ENCODE assay signal across 11 cellular contexts in the genomic region with DNA sequence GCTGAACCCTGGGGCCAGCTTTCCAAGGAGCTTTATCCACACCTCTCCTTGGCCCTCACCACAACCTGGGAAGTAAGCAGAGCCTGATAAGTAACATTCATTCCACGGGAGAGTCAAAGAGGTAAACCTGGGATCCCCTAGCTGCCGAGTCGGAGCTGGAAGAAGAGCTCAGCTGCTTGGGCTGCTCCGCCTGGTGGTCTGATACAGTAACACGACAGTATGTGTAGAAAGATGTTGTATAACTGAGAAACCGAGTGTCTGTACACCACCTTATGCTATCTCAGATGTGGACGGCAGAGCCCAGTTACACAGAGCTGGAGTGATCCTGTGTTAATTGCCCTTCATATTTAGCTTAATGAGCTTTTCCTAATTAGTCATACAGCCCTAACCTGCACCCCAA.
DNase-seq lines count a peak whose midpoint lies in the region; ATAC-seq and TF ChIP-seq lines count a peak whose summit lies in the region.
"Had no signal": no experiment of that assay in that cellular context is flagged by ENCODE, and none has a peak within 500 bp of the region (broad histone marks: within the 10 kb centered on the region; RNA-seq: fewer than 3 reads in every experiment).

No MANE protein-coding gene starts in this region.

- H3K4me3 ChIP-seq in BJ (ENCODE audit: low read depth, low read length) (no peak overlapping the region), thyroid gland (replicated peaks in 1 of 3) (no peak overlapping the region)
- H3K4me3 ChIP-seq: coronary artery, pancreas had no signal

- H3K56ac ChIP-seq in H9 (ENCODE audit: insufficient read length, low read depth, low read length), result no peak overlapping the region

- no peak for DNase-seq in BJ (ENCODE audit: low read depth)
- peak; percentile 53 for DNase-seq in H9
- peak; percentile 67 for DNase-seq in RKO (ENCODE audit: low spot score)
- DNase-seq in foreskin keratinocyte, result no peak
- DNase-seq in kidney tubule cell (ENCODE audit: low spot score), result no peak
- DNase-seq in stimulated activated CD4-positive, alpha-beta T cell treated with anti-CD3 and anti-CD28 coated beads, Interleukin-4, amount 100 ng/mL, for 4 hours, result no peak
- DNase-seq in thyroid gland, result no peak
- DNase-seq: pancreas, SHP77 treated with DMSO at 0.1 percent for 48 hours had no signal

- H3K4me1 ChIP-seq in H9 (ENCODE audit: insufficient read depth, low read length) (no peaks in the 10 kb centered on the region), foreskin keratinocyte (no peaks in the 10 kb centered on the region), thyroid gland (no peaks in the 10 kb centered on the region)
- H3K4me1 ChIP-seq: pancreas had no signal

- H3K27ac ChIP-seq in H9 (ENCODE audit: insufficient read length, low read depth, low read length) (no peak overlapping the region), foreskin keratinocyte (no peak overlapping the region), thyroid gland (no peak overlapping the region)
- H3K27ac ChIP-seq: coronary artery, pancreas had no signal

- H2BK5ac ChIP-seq in H9 (ENCODE audit: insufficient read length, low read length), result no peak overlapping the region

- H3K14ac ChIP-seq in H9 (ENCODE audit: insufficient read depth, low read length), result no peak overlapping the region

- TF ChIP-seq CTCF in BJ (IDR thresholded peaks at IDR 0.05; ENCODE audit: insufficient read depth, low read depth, low read length) (peak; percentile 41), H9 (conservative IDR thresholded peaks at IDR 0.05) (peak; percentile 66), foreskin keratinocyte (conservative IDR thresholded peaks at IDR 0.05) (peak; percentile 28), thyroid gland (IDR thresholded peaks at IDR 0.05) (no peak)

- no peak overlapping the region for H4K8ac ChIP-seq in H9 (replicated peaks; ENCODE audit: insufficient read length, low read depth, low read length)

- CTCF ChIA-PET in BJ (lab: Yijun Ruan, JAX), result interaction anchor here (1.3 to 3.0 kb wide), 6 partner anchors 9 to 59 kb away, joined by 3 to 18 read pairs (median 6); no protein-coding TSS in a partner anchor

- no peak overlapping the region for H3K23ac ChIP-seq in H9 (ENCODE audit: insufficient read length, low read depth, low read length)

- no peak overlapping the region for H3K4me3 Mint-ChIP-seq in H9

- no peak overlapping the region for H3K27ac Mint-ChIP-seq in H9

- H3K4me1 Mint-ChIP-seq in H9, result 0 out of 4 replicates have a peak, but pooled peaks cover 0 to 2% of the 10 kb centered on the region in 2 experiments

- POLR2A ChIA-PET in BJ (lab: Charles Lee), result no interaction called here

- no peak overlapping the region for H2BK12ac ChIP-seq in H9 (ENCODE audit: insufficient read length, low read depth, low read length)

- no peak overlapping the region for H4K5ac ChIP-seq in H9 (ENCODE audit: insufficient read length, low read depth, low read length)

- peaks cover 25 to 28% of the 10 kb centered on the region in 2 experiments for H3K9me3 Mint-ChIP-seq in H9

- no peak overlapping the region for H3K9ac ChIP-seq in H9 (ENCODE audit: extremely low read depth, insufficient read length, low read length)

- no CpG with 5 or more reads among the region's 7 CpGs for WGBS in H9 (ENCODE audit: extremely low coverage, insufficient read length, low lambda C conversion rate)
- WGBS in thyroid gland, 2 donors, result 59 to 75% methylated on average over 7 of the region's 7 CpGs

- ATAC-seq in foreskin keratinocyte, result peak; percentile 45
- ATAC-seq in HG03521 (IDR thresholded peaks at IDR 0.05; ENCODE audit: unreplicated experiment), result no peak
- ATAC-seq: pancreas had no signal

- H3K4ac ChIP-seq in H9 (ENCODE audit: low read depth, low read length), result no peak overlapping the region

- peaks cover 5 to 8% (median 7%) of the 10 kb centered on the region in 3 experiments; a peak in 5 of 7 replicates for H3K36me3 Mint-ChIP-seq in H9 (ENCODE audit: insufficient read depth in 1 of 3, low read depth in 3 of 3)

- intact Hi-C loops in thyroid gland (cut with DNase I), result no loop called here

- no peak for TF ChIP-seq POLR2A in thyroid gland (IDR thresholded peaks at IDR 0.05)

- H3K36me3 ChIP-seq in BJ (ENCODE audit: control insufficient read depth, insufficient read depth, low read length), result no peaks in the 10 kb centered on the region
- H3K36me3 ChIP-seq in thyroid gland, result no peaks in the 10 kb centered on the region
- H3K36me3 ChIP-seq: pancreas had no signal

- no peak overlapping the region for H3K18ac ChIP-seq in H9 (ENCODE audit: insufficient read length, low read depth, low read length)

- H3K23me2 ChIP-seq in H9 (ENCODE audit: insufficient read length, low read depth, low read length, poor library complexity, severe bottlenecking), result no peaks in the 10 kb centered on the region

- H3K9me3 ChIP-seq in H9 (ENCODE audit: control insufficient read depth, low read depth, low read length) (no peaks in the 10 kb centered on the region), thyroid gland (no peaks in the 10 kb centered on the region)
- H3K9me3 ChIP-seq: pancreas had no signal

- no peak overlapping the region for H2BK20ac ChIP-seq in H9 (ENCODE audit: low read depth, low read length, poor library complexity, severe bottlenecking)

- H3K79me1 ChIP-seq in H9 (ENCODE audit: insufficient read depth, low read depth, low read length, poor library complexity, severe bottlenecking), result no peaks in the 10 kb centered on the region

- H3K27me3 ChIP-seq in BJ (ENCODE audit: control insufficient read depth, insufficient read depth, low read length) (peaks cover 9% of the 10 kb centered on the region), H9 (ENCODE audit: insufficient read depth, low read length) (no peaks in the 10 kb centered on the region; the same call in 1 of the 2 replicates), foreskin keratinocyte (peaks cover 31% of the 10 kb centered on the region), thyroid gland (no peaks in the 10 kb centered on the region)
- H3K27me3 ChIP-seq: pancreas had no signal

- no peak overlapping the region for H2AK5ac ChIP-seq in H9 (ENCODE audit: insufficient read length, low read length)

- no peak overlapping the region for H4K91ac ChIP-seq in H9 (ENCODE audit: insufficient read length, low read depth, low read length)

- no peak overlapping the region for H3T11ph ChIP-seq in H9 (ENCODE audit: low read length)

- H4K20me1 ChIP-seq in H9 (ENCODE audit: control insufficient read depth, insufficient read depth, insufficient read length), result no peaks in the 10 kb centered on the region

- no peak overlapping the region for H2AFZ ChIP-seq in H9 (ENCODE audit: low read length)

- no peak overlapping the region for H3K4me2 ChIP-seq in H9 (ENCODE audit: insufficient read depth, insufficient read length, low read length)

- no peak overlapping the region for H2BK15ac ChIP-seq in H9 (ENCODE audit: low read depth, low read length)

- peaks cover 44% of the 10 kb centered on the region for H3K27me3 Mint-ChIP-seq in H9 (ENCODE audit: low read depth)

- H3K79me2 ChIP-seq in H9 (ENCODE audit: insufficient read depth, low read length), result no peaks in the 10 kb centered on the region

- H2BK120ac ChIP-seq in H9 (ENCODE audit: low read depth, low read length, poor library complexity, severe bottlenecking), result no peak overlapping the region

Comparison
In these comparisons a context has a peak if more than half of its experiments do, and no peak if none do; other contexts are left out.
1. DNase-seq: peak in H9 (single experiment) and RKO (single experiment); none in BJ (single experiment), foreskin keratinocyte (0 of 2), kidney tubule cell (single experiment), stimulated activated CD4-positive, alpha-beta T cell treated with anti-CD3 and anti-CD28 coated beads, Interleukin-4, amount 100 ng/mL, for 4 hours (0 of 2) and thyroid gland (0 of 2).
2. CTCF ChIP-seq: peak in BJ (single experiment), H9 (single experiment) and foreskin keratinocyte (single experiment); none in thyroid gland (0 of 6).